1 cellular context compared by ENCODE assay signal in the genomic region with DNA sequence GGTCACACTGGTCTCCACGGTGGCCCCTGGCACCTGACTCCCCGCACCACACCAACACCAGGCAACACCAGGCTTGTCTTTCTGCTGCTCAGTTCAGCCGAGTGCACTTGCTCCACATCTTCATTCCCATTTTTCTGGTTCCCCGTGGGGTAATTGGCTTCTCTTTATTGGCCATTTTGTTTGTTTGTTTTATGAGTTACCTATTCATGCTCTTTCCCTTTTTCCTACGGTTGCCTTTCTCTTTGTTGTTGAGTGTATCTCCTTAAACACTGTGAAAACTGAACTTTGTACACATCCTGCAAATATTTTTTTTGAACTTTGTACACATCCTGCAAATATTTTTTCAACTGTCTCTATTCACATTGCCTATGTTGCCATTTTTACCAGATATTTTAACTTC.
A peak's percentile ranks its signal among the peaks of the same experiment; 100 is the strongest.
TF ChIP-seq lines count a peak whose summit lies in the region.

No MANE protein-coding gene starts in this region.

TF ChIP-seq in HepG2, 621 proteins besides CTCF, POLR2A, EP300 and RAD21 (continued from another document):
- TF ChIP-seq CHD2 (IDR thresholded peaks at IDR 0.05; ENCODE audit: low read depth, low read length) (no peak), NR2C2 (CRISPR knock-in tag; IDR thresholded peaks at IDR 0.05; ENCODE audit: borderline replicate concordance) (no peak), MXI1 (IDR thresholded peaks at IDR 0.05; ENCODE audit: borderline replicate concordance, low read depth, low read length) (no peak), RXRB (CRISPR knock-in tag; IDR thresholded peaks at IDR 0.05; ENCODE audit: borderline replicate concordance) (peak; percentile 41; the same call in 1 of the 2 replicates), RBFOX2 (IDR thresholded peaks at IDR 0.05; ENCODE audit: low read depth, low read length) (no peak)
- TF ChIP-seq, protein P1, sequence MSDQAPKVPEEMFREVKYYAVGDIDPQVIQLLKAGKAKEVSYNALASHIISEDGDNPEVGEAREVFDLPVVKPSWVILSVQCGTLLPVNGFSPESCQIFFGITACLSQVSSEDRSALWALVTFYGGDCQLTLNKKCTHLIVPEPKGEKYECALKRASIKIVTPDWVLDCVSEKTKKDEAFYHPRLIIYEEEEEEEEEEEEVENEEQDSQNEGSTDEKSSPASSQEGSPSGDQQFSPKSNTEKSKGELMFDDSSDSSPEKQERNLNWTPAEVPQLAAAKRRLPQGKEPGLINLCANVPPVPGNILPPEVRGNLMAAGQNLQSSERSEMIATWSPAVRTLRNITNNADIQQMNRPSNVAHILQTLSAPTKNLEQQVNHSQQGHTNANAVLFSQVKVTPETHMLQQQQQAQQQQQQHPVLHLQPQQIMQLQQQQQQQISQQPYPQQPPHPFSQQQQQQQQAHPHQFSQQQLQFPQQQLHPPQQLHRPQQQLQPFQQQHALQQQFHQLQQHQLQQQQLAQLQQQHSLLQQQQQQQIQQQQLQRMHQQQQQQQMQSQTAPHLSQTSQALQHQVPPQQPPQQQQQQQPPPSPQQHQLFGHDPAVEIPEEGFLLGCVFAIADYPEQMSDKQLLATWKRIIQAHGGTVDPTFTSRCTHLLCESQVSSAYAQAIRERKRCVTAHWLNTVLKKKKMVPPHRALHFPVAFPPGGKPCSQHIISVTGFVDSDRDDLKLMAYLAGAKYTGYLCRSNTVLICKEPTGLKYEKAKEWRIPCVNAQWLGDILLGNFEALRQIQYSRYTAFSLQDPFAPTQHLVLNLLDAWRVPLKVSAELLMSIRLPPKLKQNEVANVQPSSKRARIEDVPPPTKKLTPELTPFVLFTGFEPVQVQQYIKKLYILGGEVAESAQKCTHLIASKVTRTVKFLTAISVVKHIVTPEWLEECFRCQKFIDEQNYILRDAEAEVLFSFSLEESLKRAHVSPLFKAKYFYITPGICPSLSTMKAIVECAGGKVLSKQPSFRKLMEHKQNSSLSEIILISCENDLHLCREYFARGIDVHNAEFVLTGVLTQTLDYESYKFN (CRISPR knock-in tag; conservative IDR thresholded peaks at IDR 0.05), result peak; percentile 77
